In the genomic region with DNA sequence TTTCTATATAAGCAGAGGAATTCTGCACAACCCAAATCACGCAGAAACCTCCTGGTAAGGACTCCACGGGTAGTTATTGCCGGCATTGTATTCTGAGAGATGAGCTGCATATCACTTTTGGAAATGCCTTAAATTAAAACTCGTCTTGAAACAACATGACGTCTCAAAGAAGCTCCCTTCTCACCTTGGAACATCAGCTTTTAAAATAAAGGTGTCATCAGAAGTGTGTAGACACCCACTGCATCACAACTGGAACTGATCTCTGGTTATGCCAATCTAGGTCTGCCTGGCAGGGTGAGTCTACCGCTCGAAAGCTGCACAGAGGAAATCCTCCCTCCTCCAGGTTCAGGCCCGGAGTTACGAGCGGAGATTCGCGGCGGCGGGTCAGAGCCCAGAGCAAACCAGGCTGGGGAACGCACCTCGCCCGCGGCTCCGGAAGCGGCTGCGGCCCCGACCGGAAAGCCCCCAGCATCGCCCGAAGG, we compare ENCODE assay signal across 8 cellular contexts. TPM values are rescaled to one million over a fixed set of nuclear protein-coding genes. Genes with fewer than 3 reads are reported as not detected.
DNase-seq lines count a peak whose midpoint lies in the region; ATAC-seq and TF ChIP-seq lines count a peak whose summit lies in the region.

No MANE protein-coding gene starts in this region.

- peaks cover 7% of the 10 kb centered on the region for H3K36me3 Mint-ChIP-seq in dendritic cell treated with granulocyte-macrophage colony-stimulating factor and Interleukin-4, amounts not matched to agents 40 ng/mL and 50 ng/mL, for 4 days (ENCODE audit: low read depth)

- H3K4me3 ChIP-seq in A673 (ENCODE audit: low read depth, low read length, poor library complexity, severe bottlenecking) = peak overlapping the region; percentile 76
- H3K4me3 ChIP-seq in Loucy (ENCODE audit: low read length, poor library complexity, severe bottlenecking) = peak overlapping the region; percentile 77
- peak overlapping the region; percentile 34 for H3K4me3 ChIP-seq in mucosa of stomach (ENCODE audit: low read length)

- TF ChIP-seq POLR2A in GM19099 (IDR thresholded peaks at IDR 0.05; ENCODE audit: extremely low read depth, insufficient read length, low read depth) = peak; percentile 67

- H3K4me1 ChIP-seq in A673 (ENCODE audit: insufficient read depth, low read length, poor library complexity, severe bottlenecking) (no peaks in the 10 kb centered on the region), Loucy (ENCODE audit: insufficient read depth, low read length, poor library complexity, severe bottlenecking) (peaks cover 18% of the 10 kb centered on the region), mucosa of stomach (ENCODE audit: control insufficient read depth, insufficient read depth, low read length) (peaks cover 24% of the 10 kb centered on the region)

- peaks cover 31% of the 10 kb centered on the region for H3K27me3 ChIP-seq in A673 (replicated peaks; ENCODE audit: insufficient read depth, low read depth, low read length, poor library complexity)
- no peaks in the 10 kb centered on the region for H3K27me3 ChIP-seq in Loucy (ENCODE audit: insufficient read depth, low read length, poor library complexity, severe bottlenecking)
- H3K27me3 ChIP-seq in mucosa of stomach (ENCODE audit: control insufficient read depth, insufficient read depth, low read length) = no peaks in the 10 kb centered on the region

- CTCF ChIA-PET in A673 (lab: Charles Lee) = no interaction called here

- H3K27ac ChIP-seq in A673 (ENCODE audit: low read depth, low read length, poor library complexity, severe bottlenecking) = peak overlapping the region; percentile 75

- peaks cover 35% of the 10 kb centered on the region for H3K4me1 Mint-ChIP-seq in dendritic cell treated with granulocyte-macrophage colony-stimulating factor and Interleukin-4, amounts not matched to agents 40 ng/mL and 50 ng/mL, for 4 days (ENCODE audit: low read depth)

- H3K9me3 Mint-ChIP-seq in dendritic cell treated with granulocyte-macrophage colony-stimulating factor and Interleukin-4, amounts not matched to agents 40 ng/mL and 50 ng/mL, for 4 days = no peaks in the 10 kb centered on the region

- peak overlapping the region; percentile 87 for H3K4me3 Mint-ChIP-seq in dendritic cell treated with granulocyte-macrophage colony-stimulating factor and Interleukin-4, amounts not matched to agents 40 ng/mL and 50 ng/mL, for 4 days

- H3K27me3 Mint-ChIP-seq in dendritic cell treated with granulocyte-macrophage colony-stimulating factor and Interleukin-4, amounts not matched to agents 40 ng/mL and 50 ng/mL, for 4 days = peaks cover 13% of the 10 kb centered on the region

- BruUV-seq in A673 (replicated peaks; lab: Mats Ljungman, UMichigan) = no TSS peak

- H2AFZ ChIP-seq in Loucy (ENCODE audit: low read length) = peak overlapping the region; percentile 85

- no peak for ATAC-seq in HG03039 (IDR thresholded peaks at IDR 0.05; ENCODE audit: unreplicated experiment)

- peaks cover 13% of the 10 kb centered on the region for H3K79me2 ChIP-seq in Loucy (ENCODE audit: insufficient read depth, low read length)

- H3K9ac ChIP-seq in Loucy (ENCODE audit: low read depth, low read length, poor library complexity, severe bottlenecking) (peak overlapping the region; percentile 60), mucosa of stomach (ENCODE audit: low read length) (peak overlapping the region; percentile 65)

- peak overlapping the region; percentile 85 for H3K27ac Mint-ChIP-seq in dendritic cell treated with granulocyte-macrophage colony-stimulating factor and Interleukin-4, amounts not matched to agents 40 ng/mL and 50 ng/mL, for 4 days

- POLR2A ChIA-PET in A673 (lab: Charles Lee; ENCODE audit: low non-redundant PET) = interaction anchor here (0.6 kb wide), 1 partner anchor 235 kb away, joined by 4 read pairs; no protein-coding TSS in a partner anchor

- DNase-seq in A673 (ENCODE audit: low spot score) = no peak
- DNase-seq in NK-92 treated with Interleukin-12 subunit alpha and Interleukin-12 subunit beta, amount 100 ng/mL, for 24 hours (lab: John Stamatoyannopoulos, UW) = no peak
- DNase-seq in activated effector memory CD4-positive, alpha-beta T cell treated with anti-CD3 and anti-CD28 coated beads, Interleukin-2, amount 50 U/mL, for 16 hours = no peak

- no peaks in the 10 kb centered on the region for H3K9me2 ChIP-seq in Loucy (replicated peaks; ENCODE audit: low read depth, low read length)

- no peaks in the 10 kb centered on the region for H3K9me3 ChIP-seq in A673 (ENCODE audit: low read depth, low read length, poor library complexity, severe bottlenecking)
- H3K9me3 ChIP-seq in Loucy (ENCODE audit: insufficient read depth, low read depth, low read length) = no peaks in the 10 kb centered on the region
- no peaks in the 10 kb centered on the region for H3K9me3 ChIP-seq in mucosa of stomach (ENCODE audit: control insufficient read depth, low read length)

- H3K36me3 ChIP-seq in A673 (ENCODE audit: insufficient read depth, low read length, poor library complexity, severe bottlenecking) (no peaks in the 10 kb centered on the region), Loucy (ENCODE audit: insufficient read depth, low read length) (no peaks in the 10 kb centered on the region), mucosa of stomach (ENCODE audit: control insufficient read depth, insufficient read depth, low read length) (no peaks in the 10 kb centered on the region)

- H3F3A ChIP-seq in Loucy (ENCODE audit: low read depth) = no peaks in the 10 kb centered on the region

- intact Hi-C loops in A673 (cut with micrococcal nuclease; ENCODE audit: unreplicated experiment) = loop anchor here (1.0 kb wide), 1 partner anchor 518 kb away; no protein-coding TSS in a partner anchor
- intact Hi-C loops in dendritic cell treated with granulocyte-macrophage colony-stimulating factor and Interleukin-4, amounts not matched to agents 40 ng/mL and 50 ng/mL, for 4 days (cut with micrococcal nuclease) = loop anchor here (5.0 to 10.0 kb wide), 4 partner anchors 248 to 1012 kb away; a partner anchor contains a TSS

- TF ChIP-seq CTCF in A673 (conservative IDR thresholded peaks at IDR 0.05; ENCODE audit: low read depth, low read length) (no peak), Loucy (conservative IDR thresholded peaks at IDR 0.05; ENCODE audit: low read length) (no peak)

- peaks cover 12% of the 10 kb centered on the region for H4K20me1 ChIP-seq in Loucy (ENCODE audit: insufficient read depth, low read length, poor library complexity, severe bottlenecking)

- peak overlapping the region; percentile 70 for H3K4me2 ChIP-seq in Loucy (ENCODE audit: low read depth, low read length, poor library complexity, severe bottlenecking)

RNA-seq across cellular contexts. Expression of a gene that starts 1.0 kb away (rescaled TPM):
- 10.4 and 10.7 TPM in 2 replicates for total RNA-seq in A673 (2021)
